Comparison of ENCODE assay signal across 1 cellular context in genomic region chr20:20457392-20458126, GRCh38.
TF ChIP-seq lines count a peak whose summit lies in the region.

No MANE protein-coding gene starts in this region.

TF ChIP-seq in IMR-90, 13 proteins besides CTCF, POLR2A, EP300 and RAD21 (continued from another document):
- TF ChIP-seq MAFK (IDR thresholded peaks at IDR 0.05; ENCODE audit: low read depth, low read length): no peak
